8 cellular contexts compared by ENCODE assay signal in the genomic region with DNA sequence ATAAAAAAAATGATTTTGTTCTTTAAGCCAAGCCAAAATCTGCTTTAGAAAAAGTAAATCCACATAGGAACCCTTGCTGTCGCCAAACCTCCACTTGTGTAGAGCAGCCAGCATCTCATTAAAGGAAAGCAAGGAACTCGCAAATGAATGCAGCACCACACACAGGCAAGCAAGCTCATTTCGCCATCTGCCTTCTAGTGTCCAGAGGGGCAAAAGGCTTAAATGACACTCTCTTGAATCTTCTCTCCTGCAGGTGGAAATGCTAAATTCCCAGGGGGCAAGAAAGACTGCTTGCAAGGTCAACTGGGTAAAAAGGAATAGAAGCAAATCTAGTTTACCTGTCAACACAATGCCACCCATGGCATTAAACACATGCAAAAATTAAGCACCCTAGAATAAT. TPM values are rescaled to one million over a fixed set of nuclear protein-coding genes. Genes with fewer than 3 reads are reported as not detected.
A peak's percentile ranks its signal among the peaks of the same experiment; 100 is the strongest.
DNase-seq lines count a peak whose midpoint lies in the region; ATAC-seq and TF ChIP-seq lines count a peak whose summit lies in the region.

No MANE protein-coding gene starts in this region.

- H3K4me3 Mint-ChIP-seq in activated CD8-positive, alpha-beta memory T cell treated with anti-CD3 and anti-CD28 coated beads, Interleukin-2, amount 10 ng/mL, durations not matched to agents 7 days and 5 days = peak overlapping the region; percentile 28

- peaks cover 25% of the 10 kb centered on the region for H3K4me1 Mint-ChIP-seq in activated CD8-positive, alpha-beta memory T cell treated with anti-CD3 and anti-CD28 coated beads, Interleukin-2, amount 10 ng/mL, durations not matched to agents 7 days and 5 days

- peaks cover 66% of the 10 kb centered on the region for H3K27me3 Mint-ChIP-seq in activated CD8-positive, alpha-beta memory T cell treated with anti-CD3 and anti-CD28 coated beads, Interleukin-2, amount 10 ng/mL, durations not matched to agents 7 days and 5 days

- no peaks in the 10 kb centered on the region for H3K36me3 ChIP-seq in PC-9 (ENCODE audit: low read depth)

- H3K9me3 Mint-ChIP-seq in activated CD8-positive, alpha-beta memory T cell treated with anti-CD3 and anti-CD28 coated beads, Interleukin-2, amount 10 ng/mL, durations not matched to agents 7 days and 5 days (ENCODE audit: low read depth) = no peaks in the 10 kb centered on the region

- ATAC-seq in activated CD8-positive, alpha-beta memory T cell treated with anti-CD3 and anti-CD28 coated beads, Interleukin-2, amount 10 ng/mL, durations not matched to agents 7 days and 5 days = no peak
- ATAC-seq in HG03139 (IDR thresholded peaks at IDR 0.05; ENCODE audit: unreplicated experiment) = peak; percentile 31
- ATAC-seq in HG03045 (IDR thresholded peaks at IDR 0.05; ENCODE audit: unreplicated experiment) = no peak

- BruUV-seq in PC-9 (replicated peaks; lab: Mats Ljungman, UMichigan) = no TSS peak

- no peaks in the 10 kb centered on the region for H3K9me3 ChIP-seq in PC-9 (ENCODE audit: insufficient read depth, low read depth)

- H3K27ac Mint-ChIP-seq in activated CD8-positive, alpha-beta memory T cell treated with anti-CD3 and anti-CD28 coated beads, Interleukin-2, amount 10 ng/mL, durations not matched to agents 7 days and 5 days = no peak overlapping the region

- DNase-seq in activated CD8-positive, alpha-beta memory T cell treated with anti-CD3 and anti-CD28 coated beads, Interleukin-2, amount 10 ng/mL, durations not matched to agents 7 days and 5 days = no peak
- DNase-seq in activated CD8-positive, alpha-beta memory T cell treated with anti-CD3 and anti-CD28 coated beads, Interleukin-2, amount 50 U/mL, for 48 hours = no peak
- DNase-seq in PC-9 (peak; percentile 30 to 59), fibroblast of the conjunctiva (ENCODE audit: low read depth) (peak; percentile 17), iPS-NIHi11 (ENCODE audit: low spot score) (no peak)
- no peak for DNase-seq in stimulated activated CD4-positive, alpha-beta T cell treated with anti-CD3 and anti-CD28 coated beads, Interleukin-2, amount 100 ng/mL, for 48 hours

- peaks cover 15% of the 10 kb centered on the region; the same call in 1 of the 2 replicates for H3F3A ChIP-seq in PC-9 (ENCODE audit: insufficient read depth, low read depth)

- H4K20me1 ChIP-seq in PC-9 (ENCODE audit: insufficient read depth) = 0 out of 2 replicates have a peak, but pooled peaks cover 3% of the 10 kb centered on the region

- no peaks in the 10 kb centered on the region for H3K9me2 ChIP-seq in PC-9 (ENCODE audit: insufficient read depth)

- intact Hi-C loops in PC-9 (cut with micrococcal nuclease; ENCODE audit: unreplicated experiment) = loop anchor here (5.0 kb wide), 1 partner anchor 677 kb away; a partner anchor contains a TSS

- peak overlapping the region; percentile 79; the same call in 1 of the 2 replicates for H3K4me3 ChIP-seq in PC-9

- peaks cover 29% of the 10 kb centered on the region for H3K4me1 ChIP-seq in PC-9 (replicated peaks; ENCODE audit: insufficient read depth)

- CTCF ChIA-PET in activated CD8-positive, alpha-beta memory T cell treated with anti-CD3 and anti-CD28 coated beads, Interleukin-2, amount 10 ng/mL, durations not matched to agents 7 days and 5 days (lab: Charles Lee) = interaction anchor here (1.3 to 1.6 kb wide), 2 partner anchors 13 to 99 kb away, joined by 3 to 9 read pairs; no protein-coding TSS in a partner anchor
- CTCF ChIA-PET in PC-9 (lab: Charles Lee) = interaction anchor here (0.5 to 1.4 kb wide), 6 partner anchors 18 to 444 kb away, joined by 3 to 4 read pairs (median 3); no protein-coding TSS in a partner anchor

- peaks cover 63% of the 10 kb centered on the region for H3K79me2 ChIP-seq in PC-9 (ENCODE audit: low read depth)

- no peaks in the 10 kb centered on the region for H3K36me3 Mint-ChIP-seq in activated CD8-positive, alpha-beta memory T cell treated with anti-CD3 and anti-CD28 coated beads, Interleukin-2, amount 10 ng/mL, durations not matched to agents 7 days and 5 days

- no peak overlapping the region for H3K27ac ChIP-seq in PC-9

- TF ChIP-seq CTCF in PC-9 (conservative IDR thresholded peaks at IDR 0.05) = peak; percentile 26; the same call in 1 of the 2 replicates

- POLR2A ChIA-PET in PC-9 (lab: Charles Lee; ENCODE audit: unreplicated experiment) = interaction anchor here (0.5 to 0.7 kb wide), 2 partner anchors 8 to 188 kb away, joined by 3 to 9 read pairs; a partner anchor contains a TSS

- peak overlapping the region; percentile 93 for H3K4me2 ChIP-seq in PC-9

- H3K27me3 ChIP-seq in PC-9 (ENCODE audit: insufficient read depth, low read depth) = no peaks in the 10 kb centered on the region

- no peak overlapping the region for H2AFZ ChIP-seq in PC-9

RNA-seq across cellular contexts. Expression of a gene that starts 2.4 kb away (rescaled TPM):
- total RNA-seq in activated CD8-positive, alpha-beta memory T cell treated with anti-CD3 and anti-CD28 coated beads, Interleukin-2, amount 10 ng/mL, durations not matched to agents 7 days and 5 days = 1 to 10 TPM; 2.7 to 7.0 TPM
- 4.5 and 5.1 TPM in 2 replicates for total RNA-seq in PC-9 (2021)

Comparison
In these comparisons a context has a peak if more than half of its experiments do, and no peak if none do; other contexts are left out.
1. DNase-seq: peak in PC-9 (2 of 2) and fibroblast of the conjunctiva (single experiment); none in activated CD8-positive, alpha-beta memory T cell treated with anti-CD3 and anti-CD28 coated beads, Interleukin-2, amount 10 ng/mL, durations not matched to agents 7 days and 5 days (single experiment), activated CD8-positive, alpha-beta memory T cell treated with anti-CD3 and anti-CD28 coated beads, Interleukin-2, amount 50 U/mL, for 48 hours (single experiment), stimulated activated CD4-positive, alpha-beta T cell treated with anti-CD3 and anti-CD28 coated beads, Interleukin-2, amount 100 ng/mL, for 48 hours (0 of 2) and iPS-NIHi11 (single experiment).